ENCODE assay signal across 7 cellular contexts in genomic region chr3:190862209-190863118, GRCh38. TPM values are rescaled to one million over a fixed set of nuclear protein-coding genes. Genes with fewer than 3 reads are reported as not detected.
A peak's percentile ranks its signal among the peaks of the same experiment; 100 is the strongest.
DNase-seq lines count a peak whose midpoint lies in the region; TF ChIP-seq lines count a peak whose summit lies in the region.

Gene GMNC (minus strand): TSS chr3:190862694. CDS start chr3:190862615, 79 bp downstream.

- peak within 1 kb of the TSS; percentile 31; the same call in 1 of the 2 replicates for H3K14ac ChIP-seq in H9 (ENCODE audit: insufficient read depth, low read length)

- H3K4me3 ChIP-seq in MG63 (peak within 1 kb of the TSS; percentile 56), fibroblast of lung (replicated peaks in 1 of 4; ENCODE audit: control extremely low read depth in 1 of 4, insufficient read depth in 1 of 4, low read depth in 3 of 4, low read length in 4 of 4) (peak within 1 kb of the TSS; percentile 48 to 69 (median 65)), mucosa of stomach (ENCODE audit: low read length) (peak within 1 kb of the TSS; percentile 32), stomach (peak within 1 kb of the TSS; percentile 66 to 79 (median 70))

- no peak for TF ChIP-seq CTCF in GM13976 (IDR thresholded peaks at IDR 0.05; ENCODE audit: borderline replicate concordance, control extremely low read depth, extremely low read depth, insufficient read depth, missing control alignments)
- TF ChIP-seq CTCF in H9 (conservative IDR thresholded peaks at IDR 0.05), result no peak
- TF ChIP-seq CTCF in fibroblast of lung (conservative IDR thresholded peaks at IDR 0.05 in 1 of 2, IDR thresholded peaks at IDR 0.05 in 1 of 2; ENCODE audit: low read depth in 1 of 2, low read length in 2 of 2), result no peak
- TF ChIP-seq CTCF in stomach (IDR thresholded peaks at IDR 0.05), result no peak

- TF ChIP-seq POLR2A in stomach (IDR thresholded peaks at IDR 0.05), result peak in 1 of 4 donors; percentile 35

- no peak within 1 kb of the TSS for H3T11ph ChIP-seq in H9 (ENCODE audit: low read length)

- no peak within 1 kb of the TSS for H3K4ac ChIP-seq in H9 (ENCODE audit: low read depth, low read length)

- H2BK20ac ChIP-seq in H9 (ENCODE audit: low read depth, low read length, poor library complexity, severe bottlenecking), result no peak within 1 kb of the TSS

- H2BK120ac ChIP-seq in H9 (ENCODE audit: low read depth, low read length, poor library complexity, severe bottlenecking), result no peak within 1 kb of the TSS

- H2BK15ac ChIP-seq in H9 (ENCODE audit: low read depth, low read length), result no peak within 1 kb of the TSS

- DNase-seq in GM13976 (ENCODE audit: low spot score) (peak; percentile 60), H9 (peak; percentile 91), MG63 (peak; percentile 75), fibroblast of lung (ENCODE audit: low read depth in 2 of 2) (peak; percentile 62 to 81), stomach (peak; percentile 88)
- DNase-seq in activated CD8-positive, alpha-beta memory T cell treated with anti-CD3 and anti-CD28 coated beads, Interleukin-2, amount 50 U/mL, for 4 hours, result peak; percentile 18

- H3K18ac ChIP-seq in H9 (ENCODE audit: insufficient read length, low read depth, low read length), result no peak within 1 kb of the TSS

- H3K27me3 Mint-ChIP-seq in H9 (ENCODE audit: low read depth), result peaks cover 56% of the 10 kb centered on the region

- H3K27ac Mint-ChIP-seq in H9, result no peak within 1 kb of the TSS; a peak in 2 of 7 replicates

- H3K79me2 ChIP-seq in H9 (ENCODE audit: insufficient read depth, low read length), result no peaks in the 10 kb centered on the region
- no peaks in the 10 kb centered on the region for H3K79me2 ChIP-seq in fibroblast of lung (ENCODE audit: control insufficient read depth, insufficient read depth, low read length)

- H3K9me3 Mint-ChIP-seq in H9, result no peaks in the 10 kb centered on the region; a peak in 1 of 5 replicates

- H3K4me2 ChIP-seq in H9 (ENCODE audit: insufficient read depth, insufficient read length, low read length) (peak within 1 kb of the TSS; percentile 82), fibroblast of lung (ENCODE audit: extremely low read depth, insufficient read depth, low read length) (peak within 1 kb of the TSS; percentile 80)

- no peak within 1 kb of the TSS for H2BK5ac ChIP-seq in H9 (ENCODE audit: insufficient read length, low read length)

- in situ Hi-C loops in GM13976 (cut with MboI; ENCODE audit: low sequenced_read_pairs, unreplicated experiment), result no loop called here

- H3K79me1 ChIP-seq in H9 (ENCODE audit: insufficient read depth, low read depth, low read length, poor library complexity, severe bottlenecking), result no peaks in the 10 kb centered on the region

- H3K23me2 ChIP-seq in H9 (ENCODE audit: insufficient read length, low read depth, low read length, poor library complexity, severe bottlenecking), result peaks cover 4% of the 10 kb centered on the region

- no peak within 1 kb of the TSS for H4K91ac ChIP-seq in H9 (ENCODE audit: insufficient read length, low read depth, low read length)

- no peak within 1 kb of the TSS for H3K56ac ChIP-seq in H9 (ENCODE audit: insufficient read length, low read depth, low read length)

- H2AK5ac ChIP-seq in H9 (ENCODE audit: insufficient read length, low read length), result no peak within 1 kb of the TSS

- H3K4me3 Mint-ChIP-seq in H9, result peak within 1 kb of the TSS; percentile 76 to 95

- H3K36me3 ChIP-seq in MG63 (no peaks in the 10 kb centered on the region), fibroblast of lung (ENCODE audit: control insufficient read depth, insufficient read depth, low read length) (no peaks in the 10 kb centered on the region), mucosa of stomach (ENCODE audit: control insufficient read depth, insufficient read depth, low read length) (no peaks in the 10 kb centered on the region), stomach (no peaks in the 10 kb centered on the region)

- H2AFZ ChIP-seq in H9 (ENCODE audit: low read length) (peak within 1 kb of the TSS; percentile 100), fibroblast of lung (ENCODE audit: low read length) (peak within 1 kb of the TSS; percentile 81)

- WGBS in H9 (ENCODE audit: extremely low coverage, insufficient read length, low lambda C conversion rate), result 100% methylated on average over 1 of the region's 58 CpGs
- 5 to 8% (median 6%) methylated on average over 25 to 58 of the region's 58 CpGs for WGBS in stomach, 5 donors

- H3K27me3 ChIP-seq in H9 (ENCODE audit: insufficient read depth, low read length) (peaks cover 2% of the 10 kb centered on the region; the same call in 1 of the 2 replicates), MG63 (peaks cover 28% of the 10 kb centered on the region), fibroblast of lung (ENCODE audit: control insufficient read depth, insufficient read depth, low read length) (no peaks in the 10 kb centered on the region), mucosa of stomach (ENCODE audit: control insufficient read depth, insufficient read depth, low read length) (peaks cover 8% of the 10 kb centered on the region), stomach (peaks cover 0 to 8% (median 4%) of the 10 kb centered on the region in 3 donors)

- no peaks in the 10 kb centered on the region for H4K20me1 ChIP-seq in H9 (ENCODE audit: control insufficient read depth, insufficient read depth, insufficient read length)
- no peaks in the 10 kb centered on the region for H4K20me1 ChIP-seq in fibroblast of lung (ENCODE audit: control insufficient read depth, extremely low read depth, insufficient read depth, low read length)

- no peaks in the 10 kb centered on the region for H3K36me3 Mint-ChIP-seq in H9 (ENCODE audit: insufficient read depth in 1 of 3, low read depth in 3 of 3)

- H4K8ac ChIP-seq in H9 (replicated peaks; ENCODE audit: insufficient read length, low read depth, low read length), result no peak within 1 kb of the TSS

- no peak within 1 kb of the TSS for H2BK12ac ChIP-seq in H9 (ENCODE audit: insufficient read length, low read depth, low read length)

- no peaks in the 10 kb centered on the region for H3K4me1 ChIP-seq in H9 (ENCODE audit: insufficient read depth, low read length)
- no peaks in the 10 kb centered on the region for H3K4me1 ChIP-seq in fibroblast of lung (ENCODE audit: control insufficient read depth, extremely low read depth, insufficient read depth, low read length)
- no peaks in the 10 kb centered on the region for H3K4me1 ChIP-seq in mucosa of stomach (ENCODE audit: control insufficient read depth, insufficient read depth, low read length)
- peaks cover 0 to 11% (median 4%) of the 10 kb centered on the region in 4 donors for H3K4me1 ChIP-seq in stomach

- intact Hi-C loops in stomach (cut with DNase I; ENCODE audit: low total_unique reads), result no loop called here

- H3K9ac ChIP-seq in H9 (ENCODE audit: extremely low read depth, insufficient read length, low read length) (peak within 1 kb of the TSS; percentile 65), fibroblast of lung (ENCODE audit: insufficient read depth, low read length) (peak within 1 kb of the TSS; percentile 62), mucosa of stomach (ENCODE audit: low read length) (peak within 1 kb of the TSS; percentile 67)

- H3K4me1 Mint-ChIP-seq in H9, result peaks cover 2 to 8% of the 10 kb centered on the region in 2 experiments; a peak in 1 of 4 replicates

- TF ChIP-seq EP300 in stomach (IDR thresholded peaks at IDR 0.05), result no peak

- H4K5ac ChIP-seq in H9 (ENCODE audit: insufficient read length, low read depth, low read length), result no peak within 1 kb of the TSS

- H3K9me3 ChIP-seq in H9 (ENCODE audit: control insufficient read depth, low read depth, low read length) (no peaks in the 10 kb centered on the region), MG63 (no peaks in the 10 kb centered on the region), fibroblast of lung (ENCODE audit: control insufficient read depth, insufficient read depth, low read depth, low read length) (no peaks in the 10 kb centered on the region), mucosa of stomach (ENCODE audit: control insufficient read depth, low read length) (no peaks in the 10 kb centered on the region), stomach (no peaks in the 10 kb centered on the region)

- H3K23ac ChIP-seq in H9 (ENCODE audit: insufficient read length, low read depth, low read length), result no peak within 1 kb of the TSS

- no peak within 1 kb of the TSS for H3K27ac ChIP-seq in H9 (ENCODE audit: insufficient read length, low read depth, low read length)
- H3K27ac ChIP-seq in fibroblast of lung (ENCODE audit: insufficient read depth, low read length), result no peak within 1 kb of the TSS
- H3K27ac ChIP-seq in stomach, result peak within 1 kb of the TSS in 4 of 5 donors; percentile 67 to 85 (median 84)

RNA-seq across cellular contexts. Expression of gene GMNC, which starts in this region (rescaled TPM):
- total RNA-seq in H9 (2021) (not detected in 2 replicates), fibroblast of lung (under 0.01 and 0.50 TPM in 2 replicates), stomach (1 to 10 TPM in 1 of 5 donors, under 1 TPM in 1, not detected in 3; 0.18 to 1.0 TPM)
- total RNA-seq in MG63 (2014; rRNA removed; shearing (Covaris generic); ENCODE audit: low replicate concordance), result not detected in 2 replicates
- polyA plus RNA-seq in fibroblast of lung (0.17 and 1.5 TPM in 2 replicates), stomach (not detected)
- 0.05 and 0.65 TPM in 2 replicates for polyA plus RNA-seq in fibroblast of lung (2012)
- not detected in 2 replicates for polyA minus RNA-seq in fibroblast of lung (ENCODE audit: low replicate concordance)

Comparison
In these comparisons a context has a peak if more than half of its experiments do, and no peak if none do; other contexts are left out.
1. Peak in DNase-seq, H3K9ac ChIP-seq and H3K4me2 ChIP-seq in H9; RNA of the gene not detected or under 1 TPM.
2. Peak in DNase-seq and H3K4me3 ChIP-seq in MG63; RNA of the gene not detected or under 1 TPM.
3. DNase-seq: peak in every context shown above with its lines; median percentile 91 in H9; 88 in stomach; 75 in MG63; 72 in fibroblast of lung; 60 in GM13976; 18 in activated CD8-positive, alpha-beta memory T cell treated with anti-CD3 and anti-CD28 coated beads, Interleukin-2, amount 50 U/mL, for 4 hours.
4. H3K27ac ChIP-seq: peak in stomach (4 of 5); none in H9 (single experiment) and fibroblast of lung (single experiment).
5. Peak in every context shown above with its lines, with median percentiles within 50 percentile points of each other: H3K9ac ChIP-seq and H3K4me3 ChIP-seq.